15 cellular contexts compared by ENCODE assay signal in the genomic region with DNA sequence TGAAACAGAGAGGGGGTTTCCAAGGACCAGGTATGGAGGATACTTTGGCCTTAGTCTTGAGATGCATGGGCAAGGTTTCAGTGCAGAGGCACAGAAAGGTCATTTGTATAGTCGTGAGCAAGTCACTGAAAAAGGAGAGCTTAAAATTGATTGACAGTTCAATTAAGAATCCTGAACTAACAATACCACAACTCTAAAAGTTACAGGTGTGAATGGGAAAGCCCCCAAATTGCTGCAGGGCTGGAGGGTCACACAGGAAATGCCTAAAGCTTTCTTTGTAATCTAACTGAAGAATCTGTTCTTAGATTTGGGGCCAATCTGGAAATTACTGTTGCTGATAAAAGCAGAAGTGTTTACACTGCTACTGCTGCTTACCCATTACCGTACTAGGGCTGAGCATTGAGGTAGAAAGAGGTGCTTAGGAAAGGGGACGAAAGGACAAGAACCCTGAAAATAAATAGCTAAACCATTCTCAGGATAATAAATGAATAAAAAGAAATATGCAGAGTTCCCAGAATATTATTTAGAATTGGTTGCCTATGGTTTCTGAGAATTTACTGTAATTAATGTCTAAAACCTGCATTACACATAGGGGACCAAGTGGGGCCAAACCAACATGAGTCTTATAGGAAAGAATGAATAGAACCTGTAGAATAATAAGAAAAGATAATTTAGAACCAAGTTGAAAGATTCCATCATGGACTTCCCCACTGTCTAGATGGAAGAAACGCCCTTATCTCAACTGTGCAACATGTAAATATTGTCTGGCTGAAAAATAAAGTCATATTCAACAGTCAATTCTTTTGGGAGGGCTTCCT.
A peak's percentile ranks its signal among the peaks of the same experiment; 100 is the strongest.
DNase-seq lines count a peak whose midpoint lies in the region; ATAC-seq and TF ChIP-seq lines count a peak whose summit lies in the region.
"Had no signal": no experiment of that assay in that cellular context is flagged by ENCODE, and none has a peak within 500 bp of the region (broad histone marks: within the 10 kb centered on the region; RNA-seq: fewer than 3 reads in every experiment).

No MANE protein-coding gene starts in this region.

- ATAC-seq in GM19438 (IDR thresholded peaks at IDR 0.05; ENCODE audit: low read depth, unreplicated experiment) = peak; percentile 86
- ATAC-seq in HG02938 (IDR thresholded peaks at IDR 0.05; ENCODE audit: unreplicated experiment) = peak; percentile 89

- DNase-seq in GM13976 (ENCODE audit: low spot score) (peak; percentile 3), NAMALWA (ENCODE audit: low spot score) (peak; percentile 1), RKO (ENCODE audit: low spot score) (no peak), dorsolateral prefrontal cortex (no peak), GDM1 (lab: John Stamatoyannopoulos, UW) (no peak), medulla oblongata (ENCODE audit: extremely low spot score) (no peak)
- DNase-seq: activated effector memory CD4-positive, alpha-beta T cell treated with anti-CD3 and anti-CD28 coated beads, Interleukin-2, amount 50 U/mL, for 16 hours; hypothalamus; Karpas-422; NCI-H748 treated with DMSO at 0.1 percent for 48 hours; stimulated activated CD4-positive, alpha-beta T cell treated with anti-CD3 and anti-CD28 coated beads, Interleukin-12 subunit alpha, Interleukin-12 subunit beta, amount 100 ng/mL, for 4 hours; substantia nigra had no signal

- H3K4me3 ChIP-seq in dorsolateral prefrontal cortex = no peak overlapping the region
- H3K4me3 ChIP-seq: BLaER1 treated with 17β-estradiol and CSF1 and Interleukin-3, amounts not matched to agents 10 nM and 100 nM had no signal

- TF ChIP-seq CTCF in GM13976 (IDR thresholded peaks at IDR 0.05; ENCODE audit: borderline replicate concordance, control extremely low read depth, extremely low read depth, insufficient read depth, missing control alignments) (no peak), dorsolateral prefrontal cortex (IDR thresholded peaks at IDR 0.05 in 54 of 56, conservative IDR thresholded peaks at IDR 0.05 in 2 of 56; ENCODE audit: low read depth in 1 of 56, partially characterized antibody in 56 of 56) (no peak)

- H3K27ac ChIP-seq in dorsolateral prefrontal cortex = no peak overlapping the region
- H3K27ac ChIP-seq: BLaER1 treated with 17β-estradiol and CSF1 and Interleukin-3, amounts not matched to agents 10 nM and 100 nM had no signal

- intact Hi-C loops in dorsolateral prefrontal cortex (cut with DNase I) = no loop called here

- peaks cover 0 to 47% (median 0%) of the 10 kb centered on the region in 45 donors for H3K27me3 ChIP-seq in dorsolateral prefrontal cortex

- in situ Hi-C loops in GM13976 (cut with MboI; ENCODE audit: low sequenced_read_pairs, unreplicated experiment) = no loop called here

Comparison
In these comparisons a context has a peak if more than half of its experiments do, and no peak if none do; other contexts are left out.
1. DNase-seq: peak in GM13976 (single experiment) and NAMALWA (single experiment); none in RKO (single experiment), dorsolateral prefrontal cortex (0 of 10), GDM1 (single experiment) and medulla oblongata (single experiment).